Comparison of ENCODE assay signal across 16 cellular contexts in genomic region chr12:13377698-13378097, GRCh38.
"Had no signal": no experiment of that assay in that cellular context is flagged by ENCODE, and none has a peak within 500 bp of the region (broad histone marks: within the 10 kb centered on the region; RNA-seq: fewer than 3 reads in every experiment).

No MANE protein-coding gene starts in this region.

- H3K9me3 ChIP-seq: adrenal gland had no signal

- DNase-seq: activated CD4-positive, alpha-beta T cell treated with anti-CD3 and anti-CD28 coated beads, Interleukin-2, amount 50 U/mL, for 4 hours; activated gamma-delta T cell treated with Interleukin-2 at 50 U/mL for 16 hours; adrenal gland; cerebellar nuclear complex; effector CD4-positive, alpha-beta T cell; foreskin keratinocyte; occipital lobe; posterior cingulate gyrus; stimulated activated naive B cell treated with anti-CD40 and anti-IgM and Interleukin-4, amounts not matched to agents 10 μg/mL and 1 μg/mL and 100 μg/mL, for 72 hours; T-helper 17 cell; WERI-Rb-1 had no signal

- H3K36me3 ChIP-seq: adrenal gland, spleen, WERI-Rb-1 had no signal

- H3K4me1 ChIP-seq: adrenal gland, foreskin keratinocyte, spleen had no signal

- H3K4me3 ChIP-seq: adrenal gland, lung, spleen had no signal

- FAIRE-seq: keratinocyte had no signal

- H3K27me3 ChIP-seq: adrenal gland, spleen had no signal

- ATAC-seq: activated naive CD4-positive, alpha-beta T cell treated with anti-CD3 and anti-CD28 coated beads, Interleukin-2, amount 50 U/mL, for 72 hours; foreskin keratinocyte; left lobe of liver; stimulated activated naive B cell treated with anti-CD40 and anti-IgM and Interleukin-4, amounts not matched to agents 10 μg/mL and 1 μg/mL and 100 μg/mL, for 72 hours; T-helper 17 cell had no signal

- H3K27ac ChIP-seq: adrenal gland, foreskin keratinocyte, spleen, WERI-Rb-1 had no signal
